ENCODE assay signal across 8 cellular contexts in the genomic region with DNA sequence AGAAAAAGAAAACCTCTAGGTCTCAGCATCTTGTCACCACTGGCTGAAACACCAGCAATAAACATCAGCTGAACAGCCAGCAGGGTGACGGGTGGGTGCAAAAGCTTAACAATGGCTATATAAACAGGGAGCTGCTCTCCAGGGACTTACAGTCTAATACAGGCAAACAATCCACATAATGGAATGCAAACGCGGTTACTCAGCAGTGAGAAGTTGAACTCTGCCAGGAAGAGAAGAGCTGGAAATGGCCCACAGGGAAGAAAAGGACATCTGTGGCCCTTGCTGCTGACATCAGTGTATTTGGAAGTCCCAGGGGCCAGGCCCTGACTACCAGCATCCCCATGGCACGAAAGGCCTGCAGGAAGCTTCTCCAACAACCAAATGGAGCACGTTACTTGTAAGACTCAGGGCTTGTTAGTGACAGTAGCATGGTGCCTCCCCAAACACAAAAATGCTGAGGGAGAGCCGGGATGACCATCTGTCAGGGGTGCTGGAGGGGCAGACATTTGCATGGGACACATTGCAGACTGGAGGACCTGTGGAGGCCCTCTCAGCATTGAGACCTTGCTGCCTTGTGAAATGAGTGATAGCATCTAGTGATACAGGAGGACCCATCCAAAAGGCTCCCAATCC. TPM values are rescaled to one million over a fixed set of nuclear protein-coding genes. Genes with fewer than 3 reads are reported as not detected.
A peak's percentile ranks its signal among the peaks of the same experiment; 100 is the strongest.
DNase-seq lines count a peak whose midpoint lies in the region; ATAC-seq and TF ChIP-seq lines count a peak whose summit lies in the region.

No MANE protein-coding gene starts in this region.

- ATAC-seq in HG03457 (IDR thresholded peaks at IDR 0.05; ENCODE audit: unreplicated experiment) (no peak), HG03039 (IDR thresholded peaks at IDR 0.05; ENCODE audit: unreplicated experiment) (no peak)

- H3K4me3 Mint-ChIP-seq in endothelial cell (ENCODE audit: unreplicated experiment) = peak overlapping the region; percentile 28
- peak overlapping the region; percentile 91 for H3K4me3 Mint-ChIP-seq in osteocyte (ENCODE audit: unreplicated experiment)

- WGBS in lower leg skin, 2 donors = 25 to 43% methylated on average over 6 of the region's 6 CpGs

- H3K27ac Mint-ChIP-seq in endothelial cell (ENCODE audit: unreplicated experiment) (peak overlapping the region; percentile 86), osteocyte (ENCODE audit: unreplicated experiment) (peak overlapping the region; percentile 92)

- TF ChIP-seq CTCF in endothelial cell (IDR thresholded peaks at IDR 0.05; ENCODE audit: unreplicated experiment) (no peak), osteocyte (IDR thresholded peaks at IDR 0.05) (no peak), lower leg skin (IDR thresholded peaks at IDR 0.05) (no peak)

- intact Hi-C loops in lower leg skin (cut with DNase I; ENCODE audit: low total_unique reads) = no loop called here

- H3K4me1 Mint-ChIP-seq in endothelial cell (ENCODE audit: unreplicated experiment) (peaks cover 40% of the 10 kb centered on the region), osteocyte (ENCODE audit: unreplicated experiment) (peaks cover 77% of the 10 kb centered on the region)

- H3K36me3 Mint-ChIP-seq in endothelial cell (ENCODE audit: low read depth, unreplicated experiment) (peaks cover 12% of the 10 kb centered on the region), osteocyte (ENCODE audit: unreplicated experiment) (peaks cover 11% of the 10 kb centered on the region)

- no peak for TF ChIP-seq POLR2A in lower leg skin (IDR thresholded peaks at IDR 0.05)

- H3K9me3 Mint-ChIP-seq in endothelial cell (ENCODE audit: unreplicated experiment) (no peaks in the 10 kb centered on the region), osteocyte (ENCODE audit: unreplicated experiment) (no peaks in the 10 kb centered on the region)

- peak overlapping the region; percentile 51 for H3K9ac ChIP-seq in NT2/D1 (ENCODE audit: insufficient read length, low read depth)

- H3K4me1 ChIP-seq in NT2/D1 (ENCODE audit: insufficient read depth, insufficient read length) = peaks cover 11% of the 10 kb centered on the region

- peaks cover 42% of the 10 kb centered on the region for H3K36me3 ChIP-seq in NT2/D1 (ENCODE audit: insufficient read depth, insufficient read length, low read length)

- DNase-seq in NCI-H2029 treated with DMSO at 0.1 percent for 48 hours (lab: John Stamatoyannopoulos, UW) = peak; percentile 5
- DNase-seq in NCI-H2029 (lab: John Stamatoyannopoulos, UW) = no peak
- DNase-seq in NT2/D1 (ENCODE audit: low read depth, low spot score) = no peak
- DNase-seq in endothelial cell (ENCODE audit: low spot score) = no peak
- DNase-seq in osteocyte (ENCODE audit: extremely low spot score, unreplicated experiment) = no peak
- DNase-seq in lower leg skin (ENCODE audit: low spot score in 2 of 2) = no peak

- H3K27me3 ChIP-seq in NT2/D1 (ENCODE audit: insufficient read depth, insufficient read length) = peaks cover 19% of the 10 kb centered on the region

- H3K27me3 Mint-ChIP-seq in endothelial cell (ENCODE audit: unreplicated experiment) (peaks cover 8% of the 10 kb centered on the region), osteocyte (ENCODE audit: unreplicated experiment) (no peaks in the 10 kb centered on the region)

- H3K9me3 ChIP-seq in NT2/D1 (ENCODE audit: insufficient read depth, low read length) = no peaks in the 10 kb centered on the region

- H3K4me3 ChIP-seq in NT2/D1 (ENCODE audit: insufficient read length, low read depth) (peak overlapping the region; percentile 1), lower leg skin (ENCODE audit: low read depth, poor library complexity, severe bottlenecking) (no peak overlapping the region)

RNA-seq across cellular contexts. Expression of a gene that starts 3.0 kb away (rescaled TPM):
- total RNA-seq in endothelial cell (ENCODE audit: unreplicated experiment) (17.1 TPM), osteocyte (123 and 129 TPM in 2 replicates), lower leg skin (10 to 100 TPM; 13.6 to 22.7 (median 16.8) TPM)
